In genomic region chr6:18022398-18023231, GRCh38 we compare ENCODE assay signal across 10 cellular contexts. TPM values are rescaled to one million over a fixed set of nuclear protein-coding genes. Genes with fewer than 3 reads are reported as not detected.
DNase-seq lines count a peak whose midpoint lies in the region; ATAC-seq, FAIRE-seq and TF ChIP-seq lines count a peak whose summit lies in the region.
"Had no signal": no experiment of that assay in that cellular context is flagged by ENCODE, and none has a peak within 500 bp of the region (broad histone marks: within the 10 kb centered on the region; RNA-seq: fewer than 3 reads in every experiment).

No MANE protein-coding gene starts in this region.

- H3K27me3 ChIP-seq in A673 (replicated peaks; ENCODE audit: insufficient read depth, low read depth, low read length, poor library complexity) (no peaks in the 10 kb centered on the region), IMR-90 (ENCODE audit: control insufficient read depth, insufficient read depth, low read length) (no peaks in the 10 kb centered on the region), K562 (ENCODE audit: control insufficient read depth in 2 of 2, insufficient read depth in 2 of 2, low read length in 2 of 2) (no peaks in the 10 kb centered on the region), esophagus squamous epithelium (no peaks in the 10 kb centered on the region)
- H3K27me3 ChIP-seq: BLaER1 had no signal

- ATAC-seq in IMR-90 (ENCODE audit: low read depth): peak; percentile 92
- ATAC-seq in K562: no peak; the same call in 2 of the 3 replicates
- ATAC-seq in T-cell (replicated peaks in 1 of 4): no peak
- ATAC-seq in GM21390 (IDR thresholded peaks at IDR 0.05; ENCODE audit: unreplicated experiment): no peak

- peak overlapping the region; percentile 53 for H2BK20ac ChIP-seq in IMR-90 (ENCODE audit: low read depth, low read length)

- H3K79me2 ChIP-seq in K562 (ENCODE audit: control insufficient read depth, insufficient read depth, low read length): no peaks in the 10 kb centered on the region

- no peak for TF ChIP-seq EP300 in K562 (IDR thresholded peaks at IDR 0.05; ENCODE audit: low read length)

- dilution Hi-C loops in IMR-90 (cut with HindIII; ENCODE audit: low sequenced_read_pairs, unreplicated experiment): no loop called here

- no peak for TF ChIP-seq POLR2A in IMR-90 (IDR thresholded peaks at IDR 0.05; ENCODE audit: low read depth, low read length)
- no peak for TF ChIP-seq POLR2A in K562 (conservative IDR thresholded peaks at IDR 0.05)
- no peak for TF ChIP-seq POLR2A in esophagus squamous epithelium (IDR thresholded peaks at IDR 0.05)

- peak overlapping the region; percentile 71 for H3K4ac ChIP-seq in IMR-90 (ENCODE audit: low read depth, low read length)

- no peaks in the 10 kb centered on the region; a peak in 1 of 4 replicates for H3K79me1 ChIP-seq in IMR-90 (ENCODE audit: low read depth in 1 of 2, low read length in 2 of 2)

- H3K27me3 Mint-ChIP-seq in T-cell: peaks cover 4 to 5% of the 10 kb centered on the region in 2 donors

- peak overlapping the region in 1 of 2 experiments; percentile 47; a peak in 2 of 4 replicates for H4K8ac ChIP-seq in IMR-90 (ENCODE audit: low read depth in 2 of 2, low read length in 2 of 2)

- BruUV-seq in A673 (replicated peaks; lab: Mats Ljungman, UMichigan) (no TSS peak), IMR-90 (replicated peaks; lab: Mats Ljungman, UMichigan) (no TSS peak), K562 (replicated peaks; lab: Mats Ljungman, UMichigan) (no TSS peak)

- no peaks in the 10 kb centered on the region for H3K4me1 Mint-ChIP-seq in T-cell
- H3K4me1 Mint-ChIP-seq: memory B cell had no signal

- CTCF ChIA-PET in A673 (lab: Charles Lee): no interaction called here
- CTCF ChIA-PET in IMR-90 (lab: Yijun Ruan, JAX): interaction anchor here (0.6 to 1.1 kb wide), 4 partner anchors 9 to 60 kb away, joined by 3 to 4 read pairs (median 3); no protein-coding TSS in a partner anchor
- CTCF ChIA-PET in K562 (lab: Yijun Ruan, JAX; ENCODE audit: low intra/inter-chr PET ratio): no interaction called here
- CTCF ChIA-PET in T-cell (lab: Charles Lee): interaction anchor here in 1 of 2 donors (0.7 kb wide), 1 partner anchor 133 kb away, joined by 3 read pairs; no protein-coding TSS in a partner anchor

- intact Hi-C loops in A673 (cut with micrococcal nuclease; ENCODE audit: unreplicated experiment) (no loop called here), IMR-90 (cut with micrococcal nuclease) (no loop called here), K562 (cut with micrococcal nuclease) (no loop called here), esophagus squamous epithelium (cut with DNase I) (no loop called here)

- peak overlapping the region; percentile 46 for H2AK9ac ChIP-seq in IMR-90 (replicated peaks; ENCODE audit: low read depth, low read length, poor library complexity)

- H3K36me3 Mint-ChIP-seq in T-cell: no peaks in the 10 kb centered on the region
- H3K36me3 Mint-ChIP-seq: memory B cell had no signal

- TF ChIP-seq RAD21 in IMR-90 (IDR thresholded peaks at IDR 0.05; ENCODE audit: low read length) (no peak), K562 (CRISPR knock-in tag; conservative IDR thresholded peaks at IDR 0.05 in 1 of 2, IDR thresholded peaks at IDR 0.05 in 1 of 2) (no peak)

- peak overlapping the region; percentile 39; the same call in 1 of the 2 replicates for H4K91ac ChIP-seq in IMR-90 (ENCODE audit: insufficient read depth, low read depth, low read length)

- peak overlapping the region; percentile 44 for H2BK5ac ChIP-seq in IMR-90 (ENCODE audit: low read depth, low read length, poor library complexity, severe bottlenecking)

- H3K9me1 ChIP-seq in IMR-90 (ENCODE audit: insufficient read depth, low read length): peaks cover 4% of the 10 kb centered on the region; the same call in 1 of the 2 replicates
- no peaks in the 10 kb centered on the region for H3K9me1 ChIP-seq in K562 (ENCODE audit: control insufficient read depth, insufficient read depth, low read length)

- H3K36me3 ChIP-seq in A673 (ENCODE audit: insufficient read depth, low read length, poor library complexity, severe bottlenecking): no peaks in the 10 kb centered on the region
- H3K36me3 ChIP-seq in IMR-90 (ENCODE audit: control insufficient read depth, insufficient read depth, low read length): no peaks in the 10 kb centered on the region
- H3K36me3 ChIP-seq in K562 (ENCODE audit: control insufficient read depth, insufficient read depth, low read length): no peaks in the 10 kb centered on the region
- no peaks in the 10 kb centered on the region for H3K36me3 ChIP-seq in esophagus squamous epithelium
- H3K36me3 ChIP-seq: BLaER1 had no signal

- in situ Hi-C loops in IMR-90 (cut with MboI; ENCODE audit: low sequenced_read_pairs): no loop called here
- in situ Hi-C loops in K562 (cut with MboI): no loop called here

- peak overlapping the region; percentile 86 for H2AFZ ChIP-seq in IMR-90 (replicated peaks; ENCODE audit: low read length, poor library complexity)
- H2AFZ ChIP-seq in K562 (ENCODE audit: low read depth, low read length): peak overlapping the region; percentile 61

- 40% methylated on average over 1 of the region's 11 CpGs; no CpG with 5 or more reads in 1 of the 2 experiments for WGBS in IMR-90 (ENCODE audit: extremely low coverage in 2 of 2, insufficient read length in 1 of 2), 2 experiments
- 69% methylated on average over 11 of the region's 11 CpGs for WGBS in K562 (ENCODE audit: insufficient coverage, low coverage, missing lambda C conversion rate)
- 47 to 50% methylated on average over 11 of the region's 11 CpGs for WGBS in esophagus squamous epithelium, 2 donors

- no peaks in the 10 kb centered on the region for H3K9me3 Mint-ChIP-seq in T-cell

- peak overlapping the region; percentile 86 for H3K14ac ChIP-seq in IMR-90 (replicated peaks; ENCODE audit: low read depth, low read length)

- H3K9me3 ChIP-seq in A673 (ENCODE audit: low read depth, low read length, poor library complexity, severe bottlenecking) (no peaks in the 10 kb centered on the region), IMR-90 (ENCODE audit: control insufficient read depth, insufficient read depth, low read length) (no peaks in the 10 kb centered on the region), K562 (replicated peaks; ENCODE audit: control insufficient read depth, insufficient read depth, low read depth, low read length) (peaks cover 3% of the 10 kb centered on the region; the same call in 1 of the 2 replicates), esophagus squamous epithelium (no peaks in the 10 kb centered on the region)

- H3K18ac ChIP-seq in IMR-90 (ENCODE audit: low read depth, low read length): 0 out of 2 replicates have a peak overlapping the region, but pooled peaks have one; percentile 46

- H3K4me2 ChIP-seq in IMR-90 (ENCODE audit: low read depth, low read length) (peak overlapping the region; percentile 76), K562 (ENCODE audit: insufficient read depth, low read length) (no peak overlapping the region)
- H3K4me2 ChIP-seq: BLaER1 had no signal

- H4K20me1 ChIP-seq in IMR-90 (ENCODE audit: insufficient read depth, low read length) (no peaks in the 10 kb centered on the region), K562 (replicated peaks; ENCODE audit: control insufficient read depth, insufficient read depth, low read length) (no peaks in the 10 kb centered on the region)
- H4K20me1 ChIP-seq: BLaER1 had no signal

- no peak for TF ChIP-seq CTCF in A673 (conservative IDR thresholded peaks at IDR 0.05; ENCODE audit: low read depth, low read length)
- TF ChIP-seq CTCF in IMR-90 (conservative IDR thresholded peaks at IDR 0.05; ENCODE audit: low read depth, low read length): no peak
- no peak for TF ChIP-seq CTCF in K562 (IDR thresholded peaks at IDR 0.05 in 2 of 3, conservative IDR thresholded peaks at IDR 0.05 in 1 of 3; ENCODE audit: insufficient read depth in 2 of 3, low read depth in 1 of 3, low read length in 3 of 3)
- no peak for TF ChIP-seq CTCF in esophagus squamous epithelium (IDR thresholded peaks at IDR 0.05)

- H3K9ac ChIP-seq in IMR-90 (ENCODE audit: low read depth, low read length) (no peak overlapping the region; the same call in 1 of the 2 replicates), K562 (ENCODE audit: insufficient read depth in 1 of 2, low read depth in 2 of 2, low read length in 2 of 2) (no peak overlapping the region)
- H3K9ac ChIP-seq: BLaER1 had no signal

- peak overlapping the region; percentile 90 for H2BK120ac ChIP-seq in IMR-90 (ENCODE audit: low read depth, low read length)

- H3K4me3 ChIP-seq in A673 (ENCODE audit: low read depth, low read length, poor library complexity, severe bottlenecking): no peak overlapping the region
- H3K4me3 ChIP-seq in IMR-90 (ENCODE audit: insufficient read depth, low read depth, low read length): no peak overlapping the region
- no peak overlapping the region for H3K4me3 ChIP-seq in K562
- H3K4me3 ChIP-seq in esophagus squamous epithelium: no peak overlapping the region
- H3K4me3 ChIP-seq: BLaER1 had no signal

- no peak overlapping the region for H4K5ac ChIP-seq in IMR-90 (ENCODE audit: low read depth, low read length)

- no peak for FAIRE-seq in K562 (lab: Jason Lieb, UNC)

- peak overlapping the region; percentile 52; the same call in 1 of the 2 replicates for H2AK5ac ChIP-seq in IMR-90 (ENCODE audit: low read depth, low read length)

- peak overlapping the region; percentile 71; the same call in 1 of the 2 replicates for H3K23ac ChIP-seq in IMR-90 (ENCODE audit: low read depth, low read length)

- H3K27ac ChIP-seq in A673 (ENCODE audit: low read depth, low read length, poor library complexity, severe bottlenecking) (no peak overlapping the region), IMR-90 (ENCODE audit: insufficient read depth, low read length) (no peak overlapping the region), K562 (ENCODE audit: extremely low read depth, low read depth, low read length) (no peak overlapping the region), esophagus squamous epithelium (no peak overlapping the region)
- H3K27ac ChIP-seq: BLaER1 had no signal

- H2BK15ac ChIP-seq in IMR-90 (ENCODE audit: low read depth, low read length): peak overlapping the region; percentile 35; the same call in 1 of the 3 replicates

- DNase-seq in A673 (ENCODE audit: low spot score) (peak; percentile 66), IMR-90 (peak; percentile 57), K562 (ENCODE audit: extremely low read depth in 1 of 4, low spot score in 3 of 4) (no peak), iPS-NIHi7 (ENCODE audit: extremely low spot score) (peak; percentile 85), middle frontal gyrus (ENCODE audit: extremely low spot score, low spot score) (no peak), esophagus squamous epithelium (lab: John Stamatoyannopoulos, UW) (no peak), T-cell (no peak)

- H3K4me1 ChIP-seq in A673 (ENCODE audit: insufficient read depth, low read length, poor library complexity, severe bottlenecking) (peaks cover 9% of the 10 kb centered on the region), IMR-90 (ENCODE audit: control insufficient read depth, insufficient read depth, low read length) (peaks cover 7% of the 10 kb centered on the region), K562 (replicated peaks in 1 of 2; ENCODE audit: control insufficient read depth in 2 of 2, insufficient read depth in 2 of 2, low read length in 2 of 2) (0 out of 5 replicates have a peak, but pooled peaks cover 0 to under 1% of the 10 kb centered on the region in 2 experiments), esophagus squamous epithelium (peaks cover 0 to 11% (median 0%) of the 10 kb centered on the region in 3 donors)

- POLR2A ChIA-PET in A673 (lab: Charles Lee; ENCODE audit: low non-redundant PET): no interaction called here
- POLR2A ChIA-PET in IMR-90 (lab: Charles Lee; ENCODE audit: unreplicated experiment): no interaction called here
- POLR2A ChIA-PET in K562 (lab: Yijun Ruan, JAX): interaction anchor here (0.6 kb wide), 2 partner anchors 30 to 111 kb away, joined by 3 read pairs; no protein-coding TSS in a partner anchor
- POLR2A ChIA-PET in T-cell (lab: Charles Lee): no interaction called here

- no peak overlapping the region for H3K4me3 Mint-ChIP-seq in T-cell
- H3K4me3 Mint-ChIP-seq: memory B cell had no signal

- H3K27ac Mint-ChIP-seq in T-cell: no peak overlapping the region
- H3K27ac Mint-ChIP-seq: memory B cell had no signal

- no peak overlapping the region for H3K56ac ChIP-seq in IMR-90 (ENCODE audit: extremely low read depth, insufficient read depth, low read length)

RNA-seq across cellular contexts. Expression of gene KIF13A, which starts 35.2 kb away (rescaled TPM):
- total RNA-seq in A673 (2021) (19.7 and 21.1 TPM in 2 replicates), IMR-90 (2012; rRNA removed) (51.8 and 53.0 TPM in 2 replicates), K562 (2014; rRNA removed) (21.0 and 30.1 TPM in 2 replicates), K562 (2014; rRNA removed; fragmentation: Illumina TruSeq; extraction: Trizol) (37.5 and 39.3 TPM in 2 replicates), K562 (2015; rRNA removed; fragmentation: Illumina TruSeq; extraction: Trizol) (43.2 and 44.3 TPM in 2 replicates), K562 (2021) (30.1 and 33.8 TPM in 2 replicates), esophagus squamous epithelium (10 to 100 TPM; 18.7 to 34.5 (median 25.0) TPM), T-cell (1 to 10 TPM in 2 of 5 donors, under 1 TPM in 3; 0.55 to 2.0 (median 0.92) TPM)
- polyA plus RNA-seq in IMR-90 (2012; rRNA removed) (22.5 and 23.3 TPM in 2 replicates), K562 (2011; rRNA removed) (29.5 and 31.8 TPM in 2 replicates), K562 (2014; fragmentation: Illumina TruSeq; extraction: Trizol) (28.2 and 29.7 TPM in 2 replicates), K562 (2014; fragmentation: Nextera tagmentation; extraction: Ambion mirVana) (1 to 10 TPM; 3.6 to 4.3 TPM), K562 (2014; rRNA removed) (22.5 and 22.6 TPM in 2 replicates)
- 8.8 and 10.9 TPM in 2 replicates for polyA plus RNA-seq in IMR-90 (2012; cell fraction: cytosol; rRNA removed)
- 8.3 and 25.8 TPM in 2 replicates for polyA plus RNA-seq in IMR-90 (2012; cell fraction: nucleus; rRNA removed; ENCODE audit: low replicate concordance)
- total RNA-seq in K562 (2011; cell fraction: chromatin; rRNA removed; ENCODE audit: low replicate concordance): 104 and 140 TPM in 2 replicates
- 46.7 and 52.6 TPM in 2 replicates for total RNA-seq in K562 (2011; cell fraction: nucleolus; rRNA removed)
- 47.2 and 119 TPM in 2 replicates for total RNA-seq in K562 (2011; cell fraction: nucleoplasm; rRNA removed)
- 15.8 and 22.8 TPM in 2 replicates for polyA plus RNA-seq in K562 (2011; cell fraction: cytosol; rRNA removed)
- polyA plus RNA-seq in K562 (2011; cell fraction: nucleus; rRNA removed): 33.0 and 34.3 TPM in 2 replicates
- 25.3 and 25.9 TPM in 2 replicates for polyA plus RNA-seq in K562 (2012)
- polyA minus RNA-seq in K562 (2011; rRNA and poly(A)+ RNA removed): 58.2 and 66.9 TPM in 2 replicates
- polyA minus RNA-seq in K562 (2011; cell fraction: cytosol; rRNA and poly(A)+ RNA removed): 27.8 and 31.0 TPM in 2 replicates
- polyA minus RNA-seq in K562 (2011; cell fraction: nucleus; rRNA and poly(A)+ RNA removed): 52.9 and 92.3 TPM in 2 replicates

Comparison
In these comparisons a context has a peak if more than half of its experiments do, and no peak if none do; other contexts are left out.
1. DNase-seq: peak in A673 (single experiment), IMR-90 (single experiment) and iPS-NIHi7 (single experiment); none in K562 (0 of 4), middle frontal gyrus (single experiment), esophagus squamous epithelium (single experiment) and T-cell (0 of 34).